Comparison of ENCODE assay signal across 11 cellular contexts in genomic region chr22:37314315-37315046, GRCh38. TPM values are rescaled to one million over a fixed set of nuclear protein-coding genes. Genes with fewer than 3 reads are reported as not detected.
DNase-seq lines count a peak whose midpoint lies in the region; ATAC-seq and TF ChIP-seq lines count a peak whose summit lies in the region.
"Had no signal": no experiment of that assay in that cellular context is flagged by ENCODE, and none has a peak within 500 bp of the region (broad histone marks: within the 10 kb centered on the region; RNA-seq: fewer than 3 reads in every experiment).

No MANE protein-coding gene starts in this region.

- TF ChIP-seq POLR2A in sigmoid colon (IDR thresholded peaks at IDR 0.05): no peak

- peak; percentile 10 for ATAC-seq in CD8-positive, alpha-beta T cell
- ATAC-seq in GM23338 (no peak), GM18502 (IDR thresholded peaks at IDR 0.05; ENCODE audit: poor library complexity, unreplicated experiment) (no peak)

- H3K4me3 ChIP-seq in CD8-positive, alpha-beta T cell (ENCODE audit: low read depth, low read length): no peak overlapping the region
- no peak overlapping the region for H3K4me3 ChIP-seq in GM23338
- no peak overlapping the region for H3K4me3 ChIP-seq in sigmoid colon
- H3K4me3 ChIP-seq: smooth muscle cell had no signal

- no peak overlapping the region for H3K4me2 ChIP-seq in GM23338
- H3K4me2 ChIP-seq: smooth muscle cell had no signal

- TF ChIP-seq EP300 in sigmoid colon (IDR thresholded peaks at IDR 0.05): no peak

- no peaks in the 10 kb centered on the region for H3K79me2 ChIP-seq in GM23338 (replicated peaks; ENCODE audit: insufficient read depth)

- no peaks in the 10 kb centered on the region for H3F3A ChIP-seq in GM23338 (replicated peaks; ENCODE audit: low read depth)

- H3K4me3 Mint-ChIP-seq in CD8-positive, alpha-beta T cell: no peak overlapping the region
- no peak overlapping the region for H3K4me3 Mint-ChIP-seq in GM23338
- no peak overlapping the region for H3K4me3 Mint-ChIP-seq in activated CD4-positive, alpha-beta memory T cell treated with anti-CD3 and anti-CD28 coated beads for 36 hours

- peaks cover 17% of the 10 kb centered on the region for H3K36me3 ChIP-seq in CD8-positive, alpha-beta T cell (ENCODE audit: insufficient read depth, low read length)
- no peaks in the 10 kb centered on the region for H3K36me3 ChIP-seq in GM23338 (ENCODE audit: insufficient read depth)
- no peaks in the 10 kb centered on the region for H3K36me3 ChIP-seq in sigmoid colon

- no peaks in the 10 kb centered on the region for H4K20me1 ChIP-seq in GM23338 (replicated peaks; ENCODE audit: insufficient read depth)

- peak in 4 of 7 experiments; percentile 20 to 63 (median 36) for DNase-seq in CD8-positive, alpha-beta T cell
- DNase-seq in GM23338 (ENCODE audit: low spot score) (no peak), kidney tubule cell (ENCODE audit: low spot score) (peak; percentile 37), NCI-H748 treated with DMSO at 0.1 percent for 48 hours (lab: John Stamatoyannopoulos, UW) (no peak), T-helper 9 cell (no peak), sigmoid colon (no peak)
- DNase-seq in activated CD4-positive, alpha-beta memory T cell treated with anti-CD3 and anti-CD28 coated beads for 36 hours: peak; percentile 80
- DNase-seq: activated gamma-delta T cell treated with Interleukin-2 at 50 U/mL for 16 hours; effector CD4-positive, alpha-beta T cell had no signal

- H2AFZ ChIP-seq in GM23338: no peak overlapping the region

- no peak for TF ChIP-seq CTCF in CD8-positive, alpha-beta T cell (IDR thresholded peaks at IDR 0.05)
- no peak for TF ChIP-seq CTCF in GM23338 (conservative IDR thresholded peaks at IDR 0.05; ENCODE audit: low read depth in 2 of 2)
- no peak for TF ChIP-seq CTCF in sigmoid colon (IDR thresholded peaks at IDR 0.05)

- CTCF ChIA-PET in CD8-positive, alpha-beta T cell (lab: Charles Lee): interaction anchor here (0.6 to 10.0 kb wide), 11 partner anchors 18 to 253 kb away, joined by 3 to 114 read pairs (median 5); partner anchors contain the start of gene ELFN2
- CTCF ChIA-PET in activated CD4-positive, alpha-beta memory T cell treated with anti-CD3 and anti-CD28 coated beads for 36 hours (lab: Charles Lee): interaction anchor here (0.8 to 6.1 kb wide), 7 partner anchors 9 to 172 kb away, joined by 3 to 68 read pairs (median 10); partner anchors contain the start of genes ELFN2 and MFNG

- POLR2A ChIA-PET in CD8-positive, alpha-beta T cell (lab: Charles Lee): interaction anchor here (0.8 to 1.9 kb wide), 6 partner anchors 18 to 115 kb away, joined by 3 to 8 read pairs (median 3); no protein-coding TSS in a partner anchor
- POLR2A ChIA-PET in activated CD4-positive, alpha-beta memory T cell treated with anti-CD3 and anti-CD28 coated beads for 36 hours (lab: Charles Lee): interaction anchor here (0.5 to 1.3 kb wide), 7 partner anchors 8 to 157 kb away, joined by 3 to 4 read pairs (median 3); no protein-coding TSS in a partner anchor

- H3K9me3 Mint-ChIP-seq in CD8-positive, alpha-beta T cell: no peaks in the 10 kb centered on the region
- H3K9me3 Mint-ChIP-seq in GM23338: no peaks in the 10 kb centered on the region
- no peaks in the 10 kb centered on the region for H3K9me3 Mint-ChIP-seq in activated CD4-positive, alpha-beta memory T cell treated with anti-CD3 and anti-CD28 coated beads for 36 hours

- H3K9me3 ChIP-seq in CD8-positive, alpha-beta T cell (ENCODE audit: low read length): no peaks in the 10 kb centered on the region
- no peaks in the 10 kb centered on the region for H3K9me3 ChIP-seq in sigmoid colon

- no peak overlapping the region for H3K27ac ChIP-seq in CD8-positive, alpha-beta T cell (ENCODE audit: low read depth, low read length)
- H3K27ac ChIP-seq in GM23338 (ENCODE audit: low read depth) (no peak overlapping the region), sigmoid colon (no peak overlapping the region)

- no peaks in the 10 kb centered on the region for H3K27me3 ChIP-seq in CD8-positive, alpha-beta T cell (ENCODE audit: insufficient read depth, low read length)
- H3K27me3 ChIP-seq in GM23338 (ENCODE audit: insufficient read depth): no peaks in the 10 kb centered on the region
- peaks cover 0 to 9% (median 5%) of the 10 kb centered on the region in 3 donors for H3K27me3 ChIP-seq in sigmoid colon

- no peaks in the 10 kb centered on the region for H3K27me3 Mint-ChIP-seq in CD8-positive, alpha-beta T cell (ENCODE audit: low read depth)
- peaks cover 25% of the 10 kb centered on the region for H3K27me3 Mint-ChIP-seq in GM23338 (ENCODE audit: insufficient read depth, low read depth, poor library complexity)
- H3K27me3 Mint-ChIP-seq in activated CD4-positive, alpha-beta memory T cell treated with anti-CD3 and anti-CD28 coated beads for 36 hours: no peaks in the 10 kb centered on the region

- 46 to 65% methylated on average over 15 of the region's 15 CpGs for WGBS in sigmoid colon, 2 donors

- peaks cover 63% of the 10 kb centered on the region for H3K4me1 Mint-ChIP-seq in CD8-positive, alpha-beta T cell (ENCODE audit: low read depth)
- H3K4me1 Mint-ChIP-seq in GM23338: peaks cover 22% of the 10 kb centered on the region
- H3K4me1 Mint-ChIP-seq in activated CD4-positive, alpha-beta memory T cell treated with anti-CD3 and anti-CD28 coated beads for 36 hours (ENCODE audit: low read depth): peaks cover 45% of the 10 kb centered on the region

- no peaks in the 10 kb centered on the region for H3K9me2 ChIP-seq in GM23338 (ENCODE audit: insufficient read depth)

- peaks cover 51% of the 10 kb centered on the region for H3K4me1 ChIP-seq in CD8-positive, alpha-beta T cell (ENCODE audit: insufficient read depth, low read length)
- no peaks in the 10 kb centered on the region for H3K4me1 ChIP-seq in GM23338 (ENCODE audit: insufficient read depth)
- no peaks in the 10 kb centered on the region for H3K4me1 ChIP-seq in sigmoid colon

- intact Hi-C loops in CD8-positive, alpha-beta T cell (cut with DNase I, micrococcal nuclease): loop anchor here in 1 of 2 experiments (10.0 kb wide), 1 partner anchor 280 kb away; no protein-coding TSS in a partner anchor
- intact Hi-C loops in activated CD4-positive, alpha-beta memory T cell treated with anti-CD3 and anti-CD28 coated beads for 36 hours (cut with micrococcal nuclease): loop anchor here (1.0 kb wide), 1 partner anchor 47 kb away; no protein-coding TSS in a partner anchor
- intact Hi-C loops in sigmoid colon (cut with DNase I): loop anchor here (10.0 kb wide), 1 partner anchor 280 kb away; no protein-coding TSS in a partner anchor

- peak overlapping the region; percentile 85 for H3K27ac Mint-ChIP-seq in CD8-positive, alpha-beta T cell
- 0 out of 2 replicates have a peak overlapping the region, but pooled peaks have one; percentile 34 for H3K27ac Mint-ChIP-seq in GM23338
- H3K27ac Mint-ChIP-seq in activated CD4-positive, alpha-beta memory T cell treated with anti-CD3 and anti-CD28 coated beads for 36 hours: peak overlapping the region; percentile 73

- peaks cover 44% of the 10 kb centered on the region for H3K36me3 Mint-ChIP-seq in CD8-positive, alpha-beta T cell
- H3K36me3 Mint-ChIP-seq in GM23338 (ENCODE audit: low read depth): no peaks in the 10 kb centered on the region
- peaks cover 26% of the 10 kb centered on the region for H3K36me3 Mint-ChIP-seq in activated CD4-positive, alpha-beta memory T cell treated with anti-CD3 and anti-CD28 coated beads for 36 hours

TF ChIP-seq in GM23338, 12 proteins besides CTCF, POLR2A, EP300 and RAD21 (continues in another document):
- TF ChIP-seq JUNB (IDR thresholded peaks at IDR 0.05; ENCODE audit: unreplicated experiment) (no peak), REST (IDR thresholded peaks at IDR 0.05; ENCODE audit: unreplicated experiment) (no peak), CREB1 (CRISPR knock-in tag; IDR thresholded peaks at IDR 0.05; ENCODE audit: low read depth) (no peak), POLR2AphosphoS5 (IDR thresholded peaks at IDR 0.05; ENCODE audit: low read depth) (no peak)
- TF ChIP-seq, protein P1, sequence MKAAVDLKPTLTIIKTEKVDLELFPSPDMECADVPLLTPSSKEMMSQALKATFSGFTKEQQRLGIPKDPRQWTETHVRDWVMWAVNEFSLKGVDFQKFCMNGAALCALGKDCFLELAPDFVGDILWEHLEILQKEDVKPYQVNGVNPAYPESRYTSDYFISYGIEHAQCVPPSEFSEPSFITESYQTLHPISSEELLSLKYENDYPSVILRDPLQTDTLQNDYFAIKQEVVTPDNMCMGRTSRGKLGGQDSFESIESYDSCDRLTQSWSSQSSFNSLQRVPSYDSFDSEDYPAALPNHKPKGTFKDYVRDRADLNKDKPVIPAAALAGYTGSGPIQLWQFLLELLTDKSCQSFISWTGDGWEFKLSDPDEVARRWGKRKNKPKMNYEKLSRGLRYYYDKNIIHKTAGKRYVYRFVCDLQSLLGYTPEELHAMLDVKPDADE (IDR thresholded peaks at IDR 0.05): no peak

RNA-seq across cellular contexts. Expression of gene CYTH4, which starts 32.2 kb away (rescaled TPM):
- 100 to 1,000 TPM; 129 to 143 TPM for total RNA-seq in CD8-positive, alpha-beta T cell
- not detected in 2 replicates for total RNA-seq in GM23338 (2014; rRNA removed; shearing (Covaris generic))
- polyA plus RNA-seq in GM23338 (2016; fragmentation: Nextera tagmentation; extraction: Ambion mirVana) (not detected in 2 replicates), sigmoid colon (10 to 100 TPM in 1 of 3 donors, 1 to 10 TPM in 2; 4.2 to 18.8 (median 5.1) TPM)
- total RNA-seq in activated CD4-positive, alpha-beta memory T cell treated with anti-CD3 and anti-CD28 coated beads for 36 hours: 10 to 100 TPM; 58.7 to 60.5 TPM
- total RNA-seq in sigmoid colon: 10 to 100 TPM in 1 of 4 donors, 1 to 10 TPM in 3; 6.1 to 22.0 (median 8.0) TPM
- total RNA-seq: smooth muscle cell had no signal
- polyA plus RNA-seq: smooth muscle cell had no signal

Comparison
In these comparisons a context has a peak if more than half of its experiments do, and no peak if none do; other contexts are left out.
1. DNase-seq: peak in CD8-positive, alpha-beta T cell (4 of 7), activated CD4-positive, alpha-beta memory T cell treated with anti-CD3 and anti-CD28 coated beads for 36 hours (single experiment) and kidney tubule cell (single experiment); none in GM23338 (single experiment), NCI-H748 treated with DMSO at 0.1 percent for 48 hours (single experiment), T-helper 9 cell (single experiment) and sigmoid colon (single experiment).
2. H3K27ac Mint-ChIP-seq: peak in every context shown above with its lines; median percentile 85 in CD8-positive, alpha-beta T cell; 73 in activated CD4-positive, alpha-beta memory T cell treated with anti-CD3 and anti-CD28 coated beads for 36 hours; 34 in GM23338.